In the genomic region with DNA sequence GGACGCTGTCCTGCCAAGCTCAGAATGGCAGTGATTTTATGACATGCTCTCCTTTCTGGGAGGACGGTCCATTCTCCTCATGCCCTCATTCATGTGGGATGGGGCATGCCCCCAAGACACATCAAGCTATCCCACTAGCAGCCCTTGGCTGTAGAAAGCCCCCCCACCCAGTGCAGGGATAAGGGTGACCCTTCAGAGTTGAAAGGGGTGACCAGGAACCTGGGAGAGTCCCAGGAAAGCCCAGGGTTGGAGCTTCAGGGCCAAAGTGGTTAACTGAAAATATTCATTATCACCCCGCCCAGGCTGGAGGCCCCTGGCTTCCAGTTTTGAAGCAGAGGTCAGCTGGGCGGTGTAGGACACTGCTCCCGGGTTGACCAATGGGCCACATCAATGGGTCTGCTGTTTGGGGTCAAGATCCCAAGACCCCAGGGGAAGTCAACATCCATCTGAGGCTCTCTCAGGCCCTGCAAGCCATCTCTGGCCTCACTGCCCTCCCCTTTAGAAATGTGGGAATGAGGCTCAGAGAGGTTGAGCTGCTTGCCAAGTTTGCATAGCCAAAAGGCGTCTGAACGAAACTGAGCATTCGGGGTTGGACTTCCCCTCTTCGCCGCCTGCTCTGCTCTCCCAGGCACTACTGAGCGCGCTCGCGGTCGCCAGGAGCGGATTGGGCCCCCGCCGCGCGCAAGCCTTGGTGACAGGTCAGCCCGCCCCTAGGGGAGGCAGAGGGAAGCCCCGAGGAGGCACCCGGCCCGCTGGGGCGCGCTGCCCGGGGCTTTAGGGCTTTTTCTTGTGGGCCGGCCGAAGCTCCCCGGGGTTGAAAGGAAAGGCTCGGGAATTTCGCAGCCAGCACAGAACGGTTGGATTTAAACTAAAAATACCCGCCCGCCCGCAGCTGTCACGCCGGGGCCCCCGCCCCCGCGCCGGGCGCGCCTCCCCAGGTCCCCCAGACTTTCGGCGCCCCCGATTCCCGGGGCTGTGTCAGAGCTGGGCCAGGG, we compare ENCODE assay signal across 8 cellular contexts. TPM values are rescaled to one million over a fixed set of nuclear protein-coding genes. Genes with fewer than 3 reads are reported as not detected.
A peak's percentile ranks its signal among the peaks of the same experiment; 100 is the strongest.
DNase-seq lines count a peak whose midpoint lies in the region; ATAC-seq, FAIRE-seq and TF ChIP-seq lines count a peak whose summit lies in the region.

No MANE protein-coding gene starts in this region.

- H3K9me3 ChIP-seq in GM23248 (ENCODE audit: low read depth), result no peaks in the 10 kb centered on the region
- no peaks in the 10 kb centered on the region for H3K9me3 ChIP-seq in K562 (replicated peaks; ENCODE audit: control insufficient read depth, insufficient read depth, low read depth, low read length)

- TF ChIP-seq POLR2A in K562 (conservative IDR thresholded peaks at IDR 0.05), result no peak

- no peaks in the 10 kb centered on the region for H4K20me1 ChIP-seq in GM23248 (ENCODE audit: insufficient read depth)
- H4K20me1 ChIP-seq in K562 (replicated peaks; ENCODE audit: control insufficient read depth, insufficient read depth, low read length), result no peaks in the 10 kb centered on the region

- no peak for TF ChIP-seq EP300 in K562 (IDR thresholded peaks at IDR 0.05; ENCODE audit: low read length)

- no peaks in the 10 kb centered on the region for H3K79me2 ChIP-seq in GM23248 (ENCODE audit: insufficient read depth)
- H3K79me2 ChIP-seq in K562 (ENCODE audit: control insufficient read depth, insufficient read depth, low read length), result no peaks in the 10 kb centered on the region

- BruUV-seq in K562 (replicated peaks; lab: Mats Ljungman, UMichigan), result TSS peak; percentile 39

- H3K9me3 Mint-ChIP-seq in immature natural killer cell, result no peaks in the 10 kb centered on the region

- TF ChIP-seq RAD21 in K562 (CRISPR knock-in tag; conservative IDR thresholded peaks at IDR 0.05 in 1 of 2, IDR thresholded peaks at IDR 0.05 in 1 of 2), result peak; percentile 21 to 33; a peak in 2 of 4 replicates

- no peak for FAIRE-seq in K562 (lab: Jason Lieb, UNC)

- 3% methylated on average over 31 to 48 of the region's 48 CpGs for WGBS in GM23248 (ENCODE audit: low coverage in 1 of 2, low lambda C conversion rate in 2 of 2, missing lambda C conversion rate in 2 of 2), 2 experiments
- 12% methylated on average over 15 of the region's 48 CpGs for WGBS in K562 (ENCODE audit: insufficient coverage, low coverage, missing lambda C conversion rate)

- H2AFZ ChIP-seq in GM23248 (peak overlapping the region; percentile 67), K562 (ENCODE audit: low read depth, low read length) (peak overlapping the region; percentile 81)

- H3K27me3 Mint-ChIP-seq in immature natural killer cell (ENCODE audit: low read depth in 3 of 3), result no peaks in the 10 kb centered on the region

- in situ Hi-C loops in GM23248 (cut with MboI) (no loop called here), K562 (cut with MboI) (no loop called here)

- H3K4me2 ChIP-seq in GM23248 (ENCODE audit: unreplicated experiment), result peak overlapping the region; percentile 88
- peak overlapping the region; percentile 78 for H3K4me2 ChIP-seq in K562 (ENCODE audit: insufficient read depth, low read length)

- no peaks in the 10 kb centered on the region for H3K27me3 ChIP-seq in GM23248 (replicated peaks; ENCODE audit: insufficient read depth)
- no peaks in the 10 kb centered on the region for H3K27me3 ChIP-seq in K562 (ENCODE audit: control insufficient read depth in 2 of 2, insufficient read depth in 2 of 2, low read length in 2 of 2)

- DNase-seq in GM10266 (ENCODE audit: extremely low spot score), result peak; percentile 94
- peak; percentile 73 for DNase-seq in GM23248
- DNase-seq in LNCaP clone FGC (ENCODE audit: low read depth), result no peak
- peak; percentile 82 for DNase-seq in T-helper 9 cell
- peak; percentile 71 to 76 (median 74) for DNase-seq in K562 (ENCODE audit: extremely low read depth in 1 of 4, low spot score in 3 of 4)
- peak; percentile 78 to 84 (median 82) for DNase-seq in immature natural killer cell
- peak; percentile 69 to 82 for DNase-seq in stimulated activated CD4-positive, alpha-beta T cell treated with anti-CD3 and anti-CD28 coated beads, Interleukin-15, amount 100 ng/mL, for 48 hours (ENCODE audit: low read depth in 2 of 2)
- no peak for DNase-seq in NCI-H2029 (lab: John Stamatoyannopoulos, UW)

- H3K9ac ChIP-seq in GM23248 (peak overlapping the region; percentile 64), K562 (ENCODE audit: insufficient read depth in 1 of 2, low read depth in 2 of 2, low read length in 2 of 2) (peak overlapping the region; percentile 48 to 85)

- ATAC-seq in K562, result peak; percentile 97

- H3K4me1 ChIP-seq in GM23248 (ENCODE audit: insufficient read depth), result peaks cover 48% of the 10 kb centered on the region
- peaks cover 17 to 27% of the 10 kb centered on the region in 2 experiments for H3K4me1 ChIP-seq in K562 (replicated peaks in 1 of 2; ENCODE audit: control insufficient read depth in 2 of 2, insufficient read depth in 2 of 2, low read length in 2 of 2)

- H3K36me3 ChIP-seq in GM23248 (ENCODE audit: low read depth) (no peaks in the 10 kb centered on the region), K562 (ENCODE audit: control insufficient read depth, insufficient read depth, low read length) (no peaks in the 10 kb centered on the region)

- no peaks in the 10 kb centered on the region for H3K9me2 ChIP-seq in GM23248 (ENCODE audit: insufficient read depth)

- peaks cover 51 to 52% of the 10 kb centered on the region in 2 donors for H3K4me1 Mint-ChIP-seq in immature natural killer cell

- no peak overlapping the region for H3K27ac ChIP-seq in GM23248
- H3K27ac ChIP-seq in K562 (ENCODE audit: extremely low read depth, low read depth, low read length), result no peak overlapping the region; the same call in 2 of the 3 replicates

- peaks cover 36% of the 10 kb centered on the region for H3F3A ChIP-seq in GM23248 (ENCODE audit: insufficient read depth)

- TF ChIP-seq CTCF in GM10266 (IDR thresholded peaks at IDR 0.05; ENCODE audit: control insufficient read depth, insufficient read depth, low read depth, missing control alignments) (peak; percentile 45), LNCaP clone FGC (IDR thresholded peaks at IDR 0.05; ENCODE audit: control insufficient read depth, extremely low read depth, insufficient read depth) (peak; percentile 3; the same call in 1 of the 2 replicates), K562 (IDR thresholded peaks at IDR 0.05 in 2 of 3, conservative IDR thresholded peaks at IDR 0.05 in 1 of 3; ENCODE audit: insufficient read depth in 2 of 3, low read depth in 1 of 3, low read length in 3 of 3) (peak; percentile 36 to 67 (median 44); a peak in 5 of 6 replicates)

- no peaks in the 10 kb centered on the region for H3K9me1 ChIP-seq in K562 (ENCODE audit: control insufficient read depth, insufficient read depth, low read length)

- POLR2A ChIA-PET in K562 (lab: Yijun Ruan, JAX), result no interaction called here

- peak overlapping the region; percentile 85 to 91 (median 90) for H3K4me3 Mint-ChIP-seq in immature natural killer cell

- H3K4me3 ChIP-seq in GM23248 (peak overlapping the region; percentile 75), LNCaP clone FGC (ENCODE audit: low read depth, low read length) (peak overlapping the region; percentile 54), K562 (peak overlapping the region; percentile 42)

- no peaks in the 10 kb centered on the region for H3K36me3 Mint-ChIP-seq in immature natural killer cell

- CTCF ChIA-PET in K562 (lab: Yijun Ruan, JAX; ENCODE audit: low intra/inter-chr PET ratio), result no interaction called here

- H3K27ac Mint-ChIP-seq in immature natural killer cell, result peak overlapping the region; percentile 87 to 93 (median 92)

- intact Hi-C loops in K562 (cut with micrococcal nuclease), result no loop called here

RNA-seq across cellular contexts. Expression of a gene that starts 0.6 kb away (rescaled TPM):
- total RNA-seq in GM23248 (2014; rRNA removed; shearing (Covaris generic)), result 3.8 and 4.8 TPM in 2 replicates
- polyA plus RNA-seq in GM23248 (2016; fragmentation: Nextera tagmentation; extraction: Ambion mirVana) (1.2 TPM in 2 replicates), K562 (2011; rRNA removed) (0.15 and 0.95 TPM in 2 replicates), K562 (2014; fragmentation: Illumina TruSeq; extraction: Trizol) (0.61 and 0.71 TPM in 2 replicates), K562 (2014; fragmentation: Nextera tagmentation; extraction: Ambion mirVana) (under 1 TPM; 0.04 to 0.08 TPM), K562 (2014; rRNA removed) (1.7 and 1.8 TPM in 2 replicates), immature natural killer cell (1 to 10 TPM in 2 of 3 donors, not detected in 1; 1.0 to 1.4 TPM)
- 2.1 and 2.6 TPM in 2 replicates for total RNA-seq in K562 (2011; cell fraction: chromatin; rRNA removed; ENCODE audit: low replicate concordance)
- total RNA-seq in K562 (2011; cell fraction: nucleolus; rRNA removed), result 1.2 and 1.3 TPM in 2 replicates
- total RNA-seq in K562 (2011; cell fraction: nucleoplasm; rRNA removed), result 1.8 and 2.3 TPM in 2 replicates
- total RNA-seq in K562 (2014; rRNA removed) (0.94 and 2.7 TPM in 2 replicates), K562 (2014; rRNA removed; fragmentation: Illumina TruSeq; extraction: Trizol) (0.55 and 0.67 TPM in 2 replicates), K562 (2015; rRNA removed; fragmentation: Illumina TruSeq; extraction: Trizol) (0.47 and 0.79 TPM in 2 replicates), K562 (2021) (2.2 and 3.1 TPM in 2 replicates)
- polyA plus RNA-seq in K562 (2011; cell fraction: cytosol; rRNA removed), result 0.10 and 0.47 TPM in 2 replicates
- 0.40 and 1.4 TPM in 2 replicates for polyA plus RNA-seq in K562 (2011; cell fraction: nucleus; rRNA removed)
- polyA plus RNA-seq in K562 (2012), result 1.1 and 2.8 TPM in 2 replicates
- 0.14 and 1.0 TPM in 2 replicates for polyA minus RNA-seq in K562 (2011; rRNA and poly(A)+ RNA removed)
- 0.82 TPM in 1 of 2 replicates, not detected in the other for polyA minus RNA-seq in K562 (2011; cell fraction: cytosol; rRNA and poly(A)+ RNA removed)
- 0.13 and 2.0 TPM in 2 replicates for polyA minus RNA-seq in K562 (2011; cell fraction: nucleus; rRNA and poly(A)+ RNA removed)

RNA-seq across cellular contexts. Expression of a gene that starts 19.0 kb away (rescaled TPM):
- 38.6 and 46.0 TPM in 2 replicates for total RNA-seq in GM23248 (2014; rRNA removed; shearing (Covaris generic))
- polyA plus RNA-seq in GM23248 (2016; fragmentation: Nextera tagmentation; extraction: Ambion mirVana) (48.7 and 48.9 TPM in 2 replicates), K562 (2011; rRNA removed) (63.8 and 85.2 TPM in 2 replicates), K562 (2014; fragmentation: Illumina TruSeq; extraction: Trizol) (92.8 and 96.8 TPM in 2 replicates), K562 (2014; fragmentation: Nextera tagmentation; extraction: Ambion mirVana) (10 to 100 TPM; 16.7 to 20.0 TPM), K562 (2014; rRNA removed) (66.4 and 73.9 TPM in 2 replicates), immature natural killer cell (10 to 100 TPM; 54.5 to 87.1 (median 81.7) TPM)
- total RNA-seq in K562 (2011; cell fraction: chromatin; rRNA removed; ENCODE audit: low replicate concordance), result 11.5 and 14.3 TPM in 2 replicates
- 8.3 and 11.6 TPM in 2 replicates for total RNA-seq in K562 (2011; cell fraction: nucleolus; rRNA removed)
- 19.2 and 24.9 TPM in 2 replicates for total RNA-seq in K562 (2011; cell fraction: nucleoplasm; rRNA removed)
- total RNA-seq in K562 (2014; rRNA removed) (78.4 and 97.8 TPM in 2 replicates), K562 (2014; rRNA removed; fragmentation: Illumina TruSeq; extraction: Trizol) (85.5 and 97.4 TPM in 2 replicates), K562 (2015; rRNA removed; fragmentation: Illumina TruSeq; extraction: Trizol) (56.4 and 57.9 TPM in 2 replicates), K562 (2021) (66.8 and 68.0 TPM in 2 replicates)
- polyA plus RNA-seq in K562 (2011; cell fraction: cytosol; rRNA removed), result 31.1 and 72.2 TPM in 2 replicates
- polyA plus RNA-seq in K562 (2011; cell fraction: nucleus; rRNA removed), result 9.8 and 21.8 TPM in 2 replicates
- 53.4 and 78.6 TPM in 2 replicates for polyA plus RNA-seq in K562 (2012)
- 32.8 and 34.4 TPM in 2 replicates for polyA minus RNA-seq in K562 (2011; rRNA and poly(A)+ RNA removed)
- 17.5 and 24.9 TPM in 2 replicates for polyA minus RNA-seq in K562 (2011; cell fraction: cytosol; rRNA and poly(A)+ RNA removed)
- polyA minus RNA-seq in K562 (2011; cell fraction: nucleus; rRNA and poly(A)+ RNA removed), result 5.8 and 14.6 TPM in 2 replicates

Comparison
In these comparisons a context has a peak if more than half of its experiments do, and no peak if none do; other contexts are left out.
1. DNase-seq: peak in GM10266 (single experiment), GM23248 (single experiment), T-helper 9 cell (single experiment), K562 (4 of 4), immature natural killer cell (3 of 3) and stimulated activated CD4-positive, alpha-beta T cell treated with anti-CD3 and anti-CD28 coated beads, Interleukin-15, amount 100 ng/mL, for 48 hours (2 of 2); none in LNCaP clone FGC (single experiment) and NCI-H2029 (single experiment).
2. Peak in every context shown above with its lines, with median percentiles within 50 percentile points of each other: CTCF ChIP-seq and H3K4me3 ChIP-seq.